1 cellular context compared by ENCODE assay signal in the genomic region with DNA sequence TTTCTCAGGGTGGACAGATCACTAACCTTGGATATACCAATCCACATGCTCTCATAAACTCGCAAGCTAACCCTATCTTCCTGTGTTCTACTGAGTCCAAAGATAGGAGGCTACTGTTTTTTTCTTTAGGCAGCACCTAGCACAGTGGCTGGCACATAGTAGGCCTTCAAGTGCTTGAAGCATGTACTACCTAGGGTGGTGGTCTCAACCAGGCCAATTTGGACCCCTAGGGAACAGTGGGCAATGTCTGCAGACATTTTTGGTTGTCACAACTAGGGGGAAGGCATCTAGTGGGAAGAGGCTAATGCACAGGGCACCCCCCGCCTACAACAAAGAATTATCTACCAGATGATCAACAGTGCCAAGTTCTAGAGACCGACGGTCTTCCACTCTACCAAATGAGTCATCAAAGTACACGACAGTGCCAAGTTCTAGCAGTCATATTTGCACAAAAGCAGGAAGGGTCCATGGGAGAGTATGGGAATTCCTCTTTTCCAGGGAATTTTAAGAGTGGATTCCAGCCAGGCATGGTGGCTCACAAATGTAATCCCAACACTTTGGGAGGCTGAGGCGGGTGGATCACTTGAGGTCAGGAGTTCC.
TF ChIP-seq lines count a peak whose summit lies in the region.

No MANE protein-coding gene starts in this region.

TF ChIP-seq in HepG2, 621 proteins besides CTCF, POLR2A, EP300 and RAD21 (continued from another document and continues in another):
- TF ChIP-seq AKNA (CRISPR knock-in tag; IDR thresholded peaks at IDR 0.05; ENCODE audit: borderline replicate concordance) (no peak), HOXA3 (CRISPR knock-in tag; IDR thresholded peaks at IDR 0.05) (no peak), SAP130 (CRISPR knock-in tag; IDR thresholded peaks at IDR 0.05; ENCODE audit: low read depth) (peak; percentile 49; the same call in 1 of the 2 replicates), ZNF644 (CRISPR knock-in tag; IDR thresholded peaks at IDR 0.05; ENCODE audit: low read depth) (peak; percentile 98), IRF2 (CRISPR knock-in tag; IDR thresholded peaks at IDR 0.05) (peak; percentile 32; the same call in 1 of the 2 replicates), ZBTB33 (CRISPR knock-in tag; IDR thresholded peaks at IDR 0.05) (no peak), HOMEZ (CRISPR knock-in tag; IDR thresholded peaks at IDR 0.05; ENCODE audit: low read depth) (peak; percentile 61; the same call in 1 of the 2 replicates), CREM (IDR thresholded peaks at IDR 0.05) (0 out of 2 replicates have a peak, but pooled peaks have one; percentile 16), CREM (CRISPR knock-in tag; IDR thresholded peaks at IDR 0.05) (no peak), ZHX2 (IDR thresholded peaks at IDR 0.05; ENCODE audit: low read depth) (no peak), ZHX2 (CRISPR knock-in tag; IDR thresholded peaks at IDR 0.05; ENCODE audit: borderline replicate concordance) (no peak), ZBTB34 (CRISPR knock-in tag; IDR thresholded peaks at IDR 0.05) (peak; percentile 83; the same call in 1 of the 2 replicates), RCOR2 (CRISPR knock-in tag; IDR thresholded peaks at IDR 0.05) (0 out of 2 replicates have a peak, but pooled peaks have one; percentile 63), TBX2 (CRISPR knock-in tag; IDR thresholded peaks at IDR 0.05; ENCODE audit: borderline replicate concordance) (peak; percentile 21; the same call in 1 of the 2 replicates)
- TF ChIP-seq, protein P1, sequence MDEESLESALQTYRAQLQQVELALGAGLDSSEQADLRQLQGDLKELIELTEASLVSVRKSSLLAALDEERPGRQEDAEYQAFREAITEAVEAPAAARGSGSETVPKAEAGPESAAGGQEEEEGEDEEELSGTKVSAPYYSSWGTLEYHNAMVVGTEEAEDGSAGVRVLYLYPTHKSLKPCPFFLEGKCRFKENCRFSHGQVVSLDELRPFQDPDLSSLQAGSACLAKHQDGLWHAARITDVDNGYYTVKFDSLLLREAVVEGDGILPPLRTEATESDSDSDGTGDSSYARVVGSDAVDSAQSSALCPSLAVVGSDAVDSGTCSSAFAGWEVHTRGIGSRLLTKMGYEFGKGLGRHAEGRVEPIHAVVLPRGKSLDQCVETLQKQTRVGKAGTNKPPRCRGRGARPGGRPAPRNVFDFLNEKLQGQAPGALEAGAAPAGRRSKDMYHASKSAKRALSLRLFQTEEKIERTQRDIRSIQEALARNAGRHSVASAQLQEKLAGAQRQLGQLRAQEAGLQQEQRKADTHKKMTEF (CRISPR knock-in tag; IDR thresholded peaks at IDR 0.05): peak; percentile 63; the same call in 1 of the 2 replicates
- TF ChIP-seq, protein P2, sequence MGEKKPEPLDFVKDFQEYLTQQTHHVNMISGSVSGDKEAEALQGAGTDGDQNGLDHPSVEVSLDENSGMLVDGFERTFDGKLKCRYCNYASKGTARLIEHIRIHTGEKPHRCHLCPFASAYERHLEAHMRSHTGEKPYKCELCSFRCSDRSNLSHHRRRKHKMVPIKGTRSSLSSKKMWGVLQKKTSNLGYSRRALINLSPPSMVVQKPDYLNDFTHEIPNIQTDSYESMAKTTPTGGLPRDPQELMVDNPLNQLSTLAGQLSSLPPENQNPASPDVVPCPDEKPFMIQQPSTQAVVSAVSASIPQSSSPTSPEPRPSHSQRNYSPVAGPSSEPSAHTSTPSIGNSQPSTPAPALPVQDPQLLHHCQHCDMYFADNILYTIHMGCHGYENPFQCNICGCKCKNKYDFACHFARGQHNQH (CRISPR knock-in tag; IDR thresholded peaks at IDR 0.05): 0 out of 2 replicates have a peak, but pooled peaks have one; percentile 55
- TF ChIP-seq, protein P3, sequence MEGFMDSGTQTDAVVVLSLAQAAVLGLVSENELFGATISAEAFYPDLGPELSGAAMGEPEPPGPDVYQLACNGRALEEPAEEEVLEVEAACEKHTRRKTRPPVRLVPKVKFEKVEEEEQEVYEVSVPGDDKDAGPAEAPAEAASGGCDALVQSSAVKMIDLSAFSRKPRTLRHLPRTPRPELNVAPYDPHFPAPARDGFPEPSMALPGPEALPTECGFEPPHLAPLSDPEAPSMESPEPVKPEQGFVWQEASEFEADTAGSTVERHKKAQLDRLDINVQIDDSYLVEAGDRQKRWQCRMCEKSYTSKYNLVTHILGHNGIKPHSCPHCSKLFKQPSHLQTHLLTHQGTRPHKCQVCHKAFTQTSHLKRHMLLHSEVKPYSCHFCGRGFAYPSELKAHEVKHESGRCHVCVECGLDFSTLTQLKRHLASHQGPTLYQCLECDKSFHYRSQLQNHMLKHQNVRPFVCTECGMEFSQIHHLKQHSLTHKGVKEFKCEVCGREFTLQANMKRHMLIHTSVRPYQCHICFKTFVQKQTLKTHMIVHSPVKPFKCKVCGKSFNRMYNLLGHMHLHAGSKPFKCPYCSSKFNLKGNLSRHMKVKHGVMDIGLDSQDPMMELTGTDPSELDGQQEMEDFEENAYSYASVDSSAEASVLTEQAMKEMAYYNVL (CRISPR knock-in tag; IDR thresholded peaks at IDR 0.05; ENCODE audit: borderline replicate concordance): no peak
- TF ChIP-seq, protein P4, sequence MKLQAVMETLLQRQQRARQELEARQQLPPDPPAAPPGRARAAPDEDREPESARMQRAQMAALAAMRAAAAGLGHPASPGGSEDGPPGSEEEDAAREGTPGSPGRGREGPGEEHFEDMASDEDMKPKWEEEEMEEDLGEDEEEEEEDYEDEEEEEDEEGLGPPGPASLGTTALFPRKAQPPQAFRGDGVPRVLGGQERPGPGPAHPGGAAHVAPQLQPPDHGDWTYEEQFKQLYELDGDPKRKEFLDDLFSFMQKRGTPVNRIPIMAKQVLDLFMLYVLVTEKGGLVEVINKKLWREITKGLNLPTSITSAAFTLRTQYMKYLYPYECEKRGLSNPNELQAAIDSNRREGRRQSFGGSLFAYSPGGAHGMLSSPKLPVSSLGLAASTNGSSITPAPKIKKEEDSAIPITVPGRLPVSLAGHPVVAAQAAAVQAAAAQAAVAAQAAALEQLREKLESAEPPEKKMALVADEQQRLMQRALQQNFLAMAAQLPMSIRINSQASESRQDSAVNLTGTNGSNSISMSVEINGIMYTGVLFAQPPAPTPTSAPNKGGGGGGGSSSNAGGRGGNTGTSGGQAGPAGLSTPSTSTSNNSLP (IDR thresholded peaks at IDR 0.05; ENCODE audit: low read depth, low read length): 0 out of 2 replicates have a peak, but pooled peaks have one; percentile 8
- TF ChIP-seq, protein P5, sequence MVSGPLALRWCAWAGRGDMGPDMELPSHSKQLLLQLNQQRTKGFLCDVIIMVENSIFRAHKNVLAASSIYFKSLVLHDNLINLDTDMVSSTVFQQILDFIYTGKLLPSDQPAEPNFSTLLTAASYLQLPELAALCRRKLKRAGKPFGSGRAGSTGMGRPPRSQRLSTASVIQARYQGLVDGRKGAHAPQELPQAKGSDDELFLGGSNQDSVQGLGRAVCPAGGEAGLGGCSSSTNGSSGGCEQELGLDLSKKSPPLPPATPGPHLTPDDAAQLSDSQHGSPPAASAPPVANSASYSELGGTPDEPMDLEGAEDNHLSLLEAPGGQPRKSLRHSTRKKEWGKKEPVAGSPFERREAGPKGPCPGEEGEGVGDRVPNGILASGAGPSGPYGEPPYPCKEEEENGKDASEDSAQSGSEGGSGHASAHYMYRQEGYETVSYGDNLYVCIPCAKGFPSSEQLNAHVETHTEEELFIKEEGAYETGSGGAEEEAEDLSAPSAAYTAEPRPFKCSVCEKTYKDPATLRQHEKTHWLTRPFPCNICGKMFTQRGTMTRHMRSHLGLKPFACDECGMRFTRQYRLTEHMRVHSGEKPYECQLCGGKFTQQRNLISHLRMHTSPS (CRISPR knock-in tag; IDR thresholded peaks at IDR 0.05; ENCODE audit: low read depth): peak; percentile 64; the same call in 1 of the 2 replicates
